Comparison of ENCODE assay signal across 14 cellular contexts in genomic region chrX:143502196-143502595, GRCh38. TPM values are rescaled to one million over a fixed set of nuclear protein-coding genes. Genes with fewer than 3 reads are reported as not detected.
"Had no signal": no experiment of that assay in that cellular context is flagged by ENCODE, and none has a peak within 500 bp of the region (broad histone marks: within the 10 kb centered on the region; RNA-seq: fewer than 3 reads in every experiment).

No MANE protein-coding gene starts in this region.

RNA-seq across cellular contexts. Expression of gene SPANXN3, which starts 15.1 kb away (rescaled TPM):
- total RNA-seq: activated B cell treated with CpG ODN at 0.5 μM for 24 hours; activated CD4-positive, alpha-beta memory T cell treated with anti-CD3 and anti-CD28 coated beads for 36 hours; activated CD4-positive, alpha-beta memory T cell treated with anti-CD3 and anti-CD28 coated beads, Interleukin-2, amount 10 ng/mL, durations not matched to agents 7 days and 5 days; activated CD4-positive, alpha-beta T cell treated with anti-CD3 and anti-CD28 coated beads for 36 hours; activated CD4-positive, alpha-beta T cell treated with anti-CD3 and anti-CD28 coated beads, Interleukin-2, amount 10 ng/mL, durations not matched to agents 24 days and 14 days; activated CD4-positive, alpha-beta T cell treated with anti-CD3 and anti-CD28 coated beads, Interleukin-2, amount 10 ng/mL, durations not matched to agents 7 days and 5 days; activated CD8-positive, alpha-beta memory T cell treated with anti-CD3 and anti-CD28 coated beads for 36 hours; activated CD8-positive, alpha-beta memory T cell treated with anti-CD3 and anti-CD28 coated beads, Interleukin-2, amount 10 ng/mL, durations not matched to agents 7 days and 5 days; activated CD8-positive, alpha-beta T cell treated with anti-CD3 and anti-CD28 coated beads for 36 hours; activated CD8-positive, alpha-beta T cell treated with anti-CD3 and anti-CD28 coated beads, Interleukin-2, amount 10 ng/mL, durations not matched to agents 7 days and 5 days; T-helper 1 cell treated with Interleukin-12 subunit alpha and Interleukin-12 subunit beta and Interleukin-4 antibody, amounts not matched to agents 30 ng/mL and 1 ng/mL, for 36 hours; T-helper 17 cell; T-helper 2 cell treated with Interferon-gamma antibody and Interleukin-4, amounts not matched to agents 100 ng/mL and 5 ng/mL, for 36 hours; WTC11 had no signal
